ENCODE assay signal across 8 cellular contexts in the genomic region with DNA sequence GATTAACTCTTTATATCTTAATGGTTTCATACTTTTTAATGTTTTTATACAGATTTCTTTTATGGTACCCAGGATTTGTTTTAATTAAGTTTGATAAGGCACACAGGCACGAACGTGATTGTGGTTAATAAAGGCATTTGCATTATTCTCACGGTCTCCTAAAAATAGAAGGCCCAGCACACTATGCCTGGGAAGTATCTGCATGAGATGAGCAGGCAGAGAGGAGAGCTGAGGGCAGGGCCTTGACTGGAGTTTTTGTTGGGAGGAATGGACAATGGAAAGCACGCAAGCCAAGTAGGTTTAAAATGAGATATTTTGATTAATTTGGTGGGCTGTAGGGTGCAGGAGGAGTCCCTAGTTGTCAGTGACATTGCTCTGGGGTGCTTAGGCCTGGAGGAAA.
"Had no signal": no experiment of that assay in that cellular context is flagged by ENCODE, and none has a peak within 500 bp of the region (broad histone marks: within the 10 kb centered on the region; RNA-seq: fewer than 3 reads in every experiment).

No MANE protein-coding gene starts in this region.

- H3K36me3 ChIP-seq: HAP-1 had no signal

- H3K27ac ChIP-seq: GM23248, HL-60 had no signal

- DNase-seq: GM23248, GOT3, H7, KG1 had no signal

- ATAC-seq: HCT116, K562 had no signal

- H3K9me3 ChIP-seq: HAP-1 had no signal

- H3K4me3 ChIP-seq: GM23248, HAP-1, K562 had no signal

- H3K9ac ChIP-seq: GM23248 had no signal
